23 cellular contexts compared by ENCODE assay signal in genomic region chr9:30718483-30718882, GRCh38.
"Had no signal": no experiment of that assay in that cellular context is flagged by ENCODE, and none has a peak within 500 bp of the region (broad histone marks: within the 10 kb centered on the region; RNA-seq: fewer than 3 reads in every experiment).

No MANE protein-coding gene starts in this region.

- ATAC-seq: foreskin keratinocyte; gastroesophageal sphincter; heart left ventricle; left cardiac atrium; left lung; left ventricle myocardium superior; lower lobe of right lung; mucosa of descending colon; naive thymus-derived CD8-positive, alpha-beta T cell had no signal

- H3K27me3 ChIP-seq: dorsolateral prefrontal cortex, esophagus muscularis mucosa, foreskin keratinocyte, gastroesophageal sphincter, heart left ventricle, hepatocyte, left lung had no signal

- H3K4me3 ChIP-seq: coronary artery, dorsolateral prefrontal cortex, esophagus muscularis mucosa, gastroesophageal sphincter, heart left ventricle, hepatocyte, left lung, lower lobe of right lung, mucosa of descending colon had no signal

- H3K4me1 ChIP-seq: esophagus muscularis mucosa, foreskin keratinocyte, gastroesophageal sphincter, heart left ventricle, left lung, lower lobe of right lung had no signal

- H3K27ac ChIP-seq: coronary artery, dorsolateral prefrontal cortex, esophagus muscularis mucosa, foreskin keratinocyte, gastroesophageal sphincter, heart left ventricle, hepatocyte, left lung, lower lobe of right lung had no signal

- H3K79me2 ChIP-seq: hepatocyte had no signal

- H3K9me3 ChIP-seq: gastroesophageal sphincter, heart left ventricle, left lung, lower lobe of right lung, mucosa of descending colon had no signal

- H2AFZ ChIP-seq: hepatocyte had no signal

- DNase-seq: dermis blood vessel endothelial cell; dorsolateral prefrontal cortex; effector CD4-positive, alpha-beta T cell; effector memory CD4-positive, alpha-beta T cell; heart left ventricle; hypothalamus; immature natural killer cell; islet precursor cell; kidney; left cardiac atrium; left lung; left ventricle myocardium superior; lower lobe of right lung; mesendoderm; midbrain; mucosa of descending colon; naive B cell; naive thymus-derived CD8-positive, alpha-beta T cell had no signal

- H3K4me2 ChIP-seq: hepatocyte had no signal

- H3K36me3 ChIP-seq: esophagus muscularis mucosa, gastroesophageal sphincter, heart left ventricle, left lung, lower lobe of right lung had no signal
